Comparison of ENCODE assay signal across 8 cellular contexts in genomic region chr12:88141425-88141773, GRCh38. TPM values are rescaled to one million over a fixed set of nuclear protein-coding genes. Genes with fewer than 3 reads are reported as not detected.
DNase-seq lines count a peak whose midpoint lies in the region; ATAC-seq and TF ChIP-seq lines count a peak whose summit lies in the region.

No MANE protein-coding gene starts in this region.

- H2AK9ac ChIP-seq in IMR-90 (replicated peaks; ENCODE audit: low read depth, low read length, poor library complexity), result peak overlapping the region; percentile 53

- 22% methylated on average over 5 of the region's 13 CpGs; no CpG with 5 or more reads in 1 of the 2 experiments for WGBS in IMR-90 (ENCODE audit: extremely low coverage in 2 of 2, insufficient read length in 1 of 2), 2 experiments

- peak overlapping the region; percentile 76 for H3K27ac ChIP-seq in C4-2B
- peak overlapping the region; percentile 57 for H3K27ac ChIP-seq in IMR-90 (ENCODE audit: insufficient read depth, low read length)
- H3K27ac ChIP-seq in cingulate gyrus (ENCODE audit: low read depth, low read length), result peak overlapping the region; percentile 62

- H4K91ac ChIP-seq in IMR-90 (ENCODE audit: insufficient read depth, low read depth, low read length), result peak overlapping the region; percentile 68

- H3K4me3 Mint-ChIP-seq in natural killer cell, result peak overlapping the region; percentile 98

- H3K27ac Mint-ChIP-seq in natural killer cell, result peak overlapping the region; percentile 90 to 91

- no peaks in the 10 kb centered on the region for H3K36me3 Mint-ChIP-seq in natural killer cell

- H3K4me2 ChIP-seq in IMR-90 (ENCODE audit: low read depth, low read length), result peak overlapping the region; percentile 76

- peak overlapping the region; percentile 43; the same call in 1 of the 2 replicates for H3K23ac ChIP-seq in IMR-90 (ENCODE audit: low read depth, low read length)

- intact Hi-C loops in IMR-90 (cut with micrococcal nuclease), result no loop called here
- intact Hi-C loops in natural killer cell (cut with micrococcal nuclease), result loop anchor here (5.0 kb wide), 1 partner anchor 1386 kb away; the partner anchor contains the start of gene POC1B

- peaks cover 23 to 38% of the 10 kb centered on the region in 2 experiments for H3K79me1 ChIP-seq in IMR-90 (ENCODE audit: low read depth in 1 of 2, low read length in 2 of 2)

- H3K4me1 ChIP-seq in IMR-90 (ENCODE audit: control insufficient read depth, insufficient read depth, low read length), result no peaks in the 10 kb centered on the region

- ATAC-seq in IMR-90 (ENCODE audit: low read depth), result no peak; the same call in 1 of the 2 replicates
- ATAC-seq in natural killer cell, result no peak
- no peak for ATAC-seq in HG02678 (IDR thresholded peaks at IDR 0.05; ENCODE audit: unreplicated experiment)

- TF ChIP-seq POLR2A in IMR-90 (IDR thresholded peaks at IDR 0.05; ENCODE audit: low read depth, low read length), result no peak

- no peak overlapping the region for H2BK20ac ChIP-seq in IMR-90 (ENCODE audit: low read depth, low read length)

- peak overlapping the region; percentile 56 for H3K14ac ChIP-seq in IMR-90 (replicated peaks; ENCODE audit: low read depth, low read length)

- no TSS peak for BruUV-seq in IMR-90 (replicated peaks; lab: Mats Ljungman, UMichigan)

- peak overlapping the region; percentile 54 to 91 for H4K8ac ChIP-seq in IMR-90 (ENCODE audit: low read depth in 2 of 2, low read length in 2 of 2)

- peak overlapping the region; percentile 45; the same call in 1 of the 2 replicates for H2BK120ac ChIP-seq in IMR-90 (ENCODE audit: low read depth, low read length)

- peak overlapping the region; percentile 99 for H2AFZ ChIP-seq in IMR-90 (replicated peaks; ENCODE audit: low read length, poor library complexity)

- H3K4me1 Mint-ChIP-seq in natural killer cell, result peaks cover 25 to 49% of the 10 kb centered on the region in 2 donors

- H2BK5ac ChIP-seq in IMR-90 (ENCODE audit: low read depth, low read length, poor library complexity, severe bottlenecking), result peak overlapping the region; percentile 9

- TF ChIP-seq CTCF in C4-2B (conservative IDR thresholded peaks at IDR 0.05) (no peak), IMR-90 (conservative IDR thresholded peaks at IDR 0.05; ENCODE audit: low read depth, low read length) (no peak), natural killer cell (IDR thresholded peaks at IDR 0.05) (no peak), GM10266 (IDR thresholded peaks at IDR 0.05; ENCODE audit: control insufficient read depth, insufficient read depth, low read depth, missing control alignments) (no peak)

- peak overlapping the region; percentile 64 for H3K9ac ChIP-seq in IMR-90 (ENCODE audit: low read depth, low read length)

- no peaks in the 10 kb centered on the region; the same call in 1 of the 2 replicates for H3K36me3 ChIP-seq in IMR-90 (ENCODE audit: control insufficient read depth, insufficient read depth, low read length)

- TF ChIP-seq RAD21 in IMR-90 (IDR thresholded peaks at IDR 0.05; ENCODE audit: low read length), result no peak

- H3K27me3 Mint-ChIP-seq in natural killer cell (ENCODE audit: low read depth in 2 of 2), result no peaks in the 10 kb centered on the region

- dilution Hi-C loops in IMR-90 (cut with HindIII; ENCODE audit: low sequenced_read_pairs, unreplicated experiment), result no loop called here

- no peaks in the 10 kb centered on the region for H3K9me3 Mint-ChIP-seq in natural killer cell

- CTCF ChIA-PET in IMR-90 (lab: Yijun Ruan, JAX), result no interaction called here

- no peak overlapping the region for H2AK5ac ChIP-seq in IMR-90 (ENCODE audit: low read depth, low read length)

- H3K18ac ChIP-seq in IMR-90 (ENCODE audit: low read depth, low read length), result no peak overlapping the region

- H3K4me3 ChIP-seq in IMR-90 (ENCODE audit: insufficient read depth, low read depth, low read length), result peak overlapping the region; percentile 68

- POLR2A ChIA-PET in IMR-90 (lab: Charles Lee; ENCODE audit: unreplicated experiment), result interaction anchor here (0.5 kb wide), 1 partner anchor 432 kb away, joined by 3 read pairs; no protein-coding TSS in a partner anchor

- peaks cover 3% of the 10 kb centered on the region; the same call in 1 of the 2 replicates for H3K9me1 ChIP-seq in IMR-90 (ENCODE audit: insufficient read depth, low read length)

- H4K20me1 ChIP-seq in IMR-90 (ENCODE audit: insufficient read depth, low read length), result no peaks in the 10 kb centered on the region

- H3K27me3 ChIP-seq in IMR-90 (ENCODE audit: control insufficient read depth, insufficient read depth, low read length), result no peaks in the 10 kb centered on the region

- H4K5ac ChIP-seq in IMR-90 (ENCODE audit: low read depth, low read length), result peak overlapping the region; percentile 4

- in situ Hi-C loops in IMR-90 (cut with MboI; ENCODE audit: low sequenced_read_pairs), result loop anchor here (25.0 kb wide), 1 partner anchor 1371 kb away; the partner anchor contains the start of gene GALNT4

- H3K4ac ChIP-seq in IMR-90 (ENCODE audit: low read depth, low read length), result peak overlapping the region; percentile 52

- H2BK15ac ChIP-seq in IMR-90 (ENCODE audit: low read depth, low read length), result no peak overlapping the region

- DNase-seq in IMR-90, result no peak
- no peak for DNase-seq in natural killer cell
- DNase-seq in AG08396 (ENCODE audit: low spot score), result no peak
- DNase-seq in NCI-H1048 (lab: John Stamatoyannopoulos, UW), result no peak
- no peak for DNase-seq in GM10266 (ENCODE audit: extremely low spot score)

- H3K9me3 ChIP-seq in IMR-90 (ENCODE audit: control insufficient read depth, insufficient read depth, low read length), result no peaks in the 10 kb centered on the region

- H3K56ac ChIP-seq in IMR-90 (ENCODE audit: extremely low read depth, insufficient read depth, low read length), result peak overlapping the region; percentile 77

TF ChIP-seq in IMR-90, 13 proteins besides CTCF, POLR2A, EP300 and RAD21:
- TF ChIP-seq BHLHE40 (IDR thresholded peaks at IDR 0.05; ENCODE audit: low read depth, low read length), result no peak

RNA-seq across cellular contexts. Expression of gene CEP290, which starts 0.5 kb away (rescaled TPM):
- total RNA-seq in IMR-90 (2012; rRNA removed), result 7.9 and 17.5 TPM in 2 replicates
- polyA plus RNA-seq in IMR-90 (2012; rRNA removed), result 4.3 and 4.4 TPM in 2 replicates
- polyA plus RNA-seq in IMR-90 (2012; cell fraction: cytosol; rRNA removed), result 0.98 and 1.9 TPM in 2 replicates
- polyA plus RNA-seq in IMR-90 (2012; cell fraction: nucleus; rRNA removed; ENCODE audit: low replicate concordance), result 1.9 and 6.9 TPM in 2 replicates
- total RNA-seq in natural killer cell, result 10 to 100 TPM; 14.3 to 23.6 (median 18.7) TPM

RNA-seq across cellular contexts. Expression of gene TMTC3, which starts 0.7 kb away (rescaled TPM):
- total RNA-seq in IMR-90 (2012; rRNA removed) (44.3 and 70.8 TPM in 2 replicates), natural killer cell (1 to 10 TPM; 5.0 to 6.2 (median 5.3) TPM)
- polyA plus RNA-seq in IMR-90 (2012; rRNA removed), result 2.8 and 3.7 TPM in 2 replicates
- 2.4 and 2.9 TPM in 2 replicates for polyA plus RNA-seq in IMR-90 (2012; cell fraction: cytosol; rRNA removed)
- polyA plus RNA-seq in IMR-90 (2012; cell fraction: nucleus; rRNA removed; ENCODE audit: low replicate concordance), result 0.65 and 2.4 TPM in 2 replicates
